ENCODE assay signal across 22 cellular contexts in the genomic region with DNA sequence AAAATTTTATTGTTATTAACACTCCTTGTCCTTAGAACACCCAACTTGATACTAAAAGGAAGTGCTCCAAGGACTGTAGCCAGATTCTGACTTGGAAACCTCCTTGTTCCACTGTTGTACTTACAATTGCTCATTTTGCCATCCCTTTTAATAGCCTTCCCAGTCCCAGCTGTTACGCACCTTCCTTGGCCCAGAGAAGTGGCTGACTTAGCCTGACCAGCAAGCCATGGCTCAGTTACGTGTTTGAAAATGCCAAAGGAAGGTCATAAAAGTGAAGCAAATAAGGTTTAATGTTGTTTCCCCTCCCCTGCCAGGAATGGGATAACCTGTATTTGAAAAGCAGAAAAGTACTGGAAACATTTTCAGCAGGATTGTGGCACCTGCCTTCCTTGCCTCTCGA. TPM values are rescaled to one million over a fixed set of nuclear protein-coding genes. Genes with fewer than 3 reads are reported as not detected.
DNase-seq lines count a peak whose midpoint lies in the region; ATAC-seq, FAIRE-seq and TF ChIP-seq lines count a peak whose summit lies in the region.
"Had no signal": no experiment of that assay in that cellular context is flagged by ENCODE, and none has a peak within 500 bp of the region (broad histone marks: within the 10 kb centered on the region; RNA-seq: fewer than 3 reads in every experiment).

No MANE protein-coding gene starts in this region.

- no peaks in the 10 kb centered on the region for H3K36me3 ChIP-seq in GM23338 (ENCODE audit: insufficient read depth)
- H3K36me3 ChIP-seq in gastrocnemius medialis, result no peaks in the 10 kb centered on the region
- H3K36me3 ChIP-seq in SJCRH30, result no peaks in the 10 kb centered on the region
- H3K36me3 ChIP-seq: BLaER1 treated with 17β-estradiol and CSF1 and Interleukin-3, amounts not matched to agents 10 nM and 100 nM; Peyer's patch had no signal

- H3K9me2 ChIP-seq in GM23338 (ENCODE audit: insufficient read depth), result no peaks in the 10 kb centered on the region

- peaks cover 7% of the 10 kb centered on the region for H3K4me1 ChIP-seq in GM23338 (ENCODE audit: insufficient read depth)
- peaks cover 40 to 48% of the 10 kb centered on the region in 2 donors for H3K4me1 ChIP-seq in gastrocnemius medialis
- peaks cover 23% of the 10 kb centered on the region for H3K4me1 ChIP-seq in SJCRH30
- H3K4me1 ChIP-seq: BLaER1 treated with 17β-estradiol and CSF1 and Interleukin-3, amounts not matched to agents 10 nM and 100 nM; Peyer's patch had no signal

- H3K4me3 ChIP-seq in GM23338, result no peak overlapping the region
- H3K4me3 ChIP-seq in LNCaP clone FGC (ENCODE audit: low read depth, low read length), result no peak overlapping the region
- no peak overlapping the region for H3K4me3 ChIP-seq in gastrocnemius medialis
- H3K4me3 ChIP-seq in SJCRH30, result no peak overlapping the region
- H3K4me3 ChIP-seq: BLaER1 treated with 17β-estradiol and CSF1 and Interleukin-3, amounts not matched to agents 10 nM and 100 nM; Peyer's patch had no signal

- TF ChIP-seq POLR2A in gastrocnemius medialis (IDR thresholded peaks at IDR 0.05), result no peak

- POLR2A ChIA-PET in GM10248 (lab: Yijun Ruan, JAX), result no interaction called here

- peaks cover 3% of the 10 kb centered on the region; the same call in 1 of the 3 replicates for H3K9me3 Mint-ChIP-seq in GM23338
- H3K9me3 Mint-ChIP-seq: IgD-negative memory B cell had no signal

- H3K79me2 ChIP-seq in GM23338 (replicated peaks; ENCODE audit: insufficient read depth), result no peaks in the 10 kb centered on the region

- no peak overlapping the region for H3K27ac ChIP-seq in GM23338 (ENCODE audit: low read depth)
- peak overlapping the region; percentile 49 to 87 (median 67) for H3K27ac ChIP-seq in gastrocnemius medialis
- H3K27ac ChIP-seq in SJCRH30, result no peak overlapping the region
- H3K27ac ChIP-seq: BLaER1 treated with 17β-estradiol and CSF1 and Interleukin-3, amounts not matched to agents 10 nM and 100 nM; Peyer's patch had no signal

- H3K27me3 Mint-ChIP-seq in GM23338 (ENCODE audit: insufficient read depth, low read depth, poor library complexity), result peaks cover 99% of the 10 kb centered on the region

- H3K9me3 ChIP-seq in gastrocnemius medialis, result no peaks in the 10 kb centered on the region
- H3K9me3 ChIP-seq in SJCRH30 (replicated peaks), result no peaks in the 10 kb centered on the region
- H3K9me3 ChIP-seq: BLaER1 treated with 17β-estradiol and CSF1 and Interleukin-3, amounts not matched to agents 10 nM and 100 nM; Peyer's patch had no signal

- TF ChIP-seq CTCF in GM23338 (conservative IDR thresholded peaks at IDR 0.05; ENCODE audit: low read depth in 2 of 2) (no peak), LNCaP clone FGC (IDR thresholded peaks at IDR 0.05; ENCODE audit: control insufficient read depth, extremely low read depth, insufficient read depth) (no peak), gastrocnemius medialis (IDR thresholded peaks at IDR 0.05 in 4 of 5, conservative IDR thresholded peaks at IDR 0.05 in 1 of 5) (no peak), GM10248 (IDR thresholded peaks at IDR 0.05; ENCODE audit: control extremely low read depth, extremely low read depth, low read depth, missing control alignments) (no peak)

- H3K27ac Mint-ChIP-seq in GM23338, result no peak overlapping the region
- H3K27ac Mint-ChIP-seq: CD4-positive, alpha-beta memory T cell; IgD-negative memory B cell had no signal

- H4K20me1 ChIP-seq in GM23338 (replicated peaks; ENCODE audit: insufficient read depth), result peaks cover 23% of the 10 kb centered on the region
- H4K20me1 ChIP-seq: BLaER1 treated with 17β-estradiol and CSF1 and Interleukin-3, amounts not matched to agents 10 nM and 100 nM had no signal

- CTCF ChIA-PET in GM10248 (lab: Yijun Ruan, JAX), result interaction anchor here (0.8 kb wide), 1 partner anchor 19 kb away, joined by 3 read pairs; no protein-coding TSS in a partner anchor

- peaks cover 6% of the 10 kb centered on the region; the same call in 2 of the 3 replicates for H3K4me1 Mint-ChIP-seq in GM23338
- H3K4me1 Mint-ChIP-seq: CD4-positive, alpha-beta memory T cell; IgD-negative memory B cell had no signal

- H3K27me3 ChIP-seq in GM23338 (ENCODE audit: insufficient read depth) (peaks cover 96% of the 10 kb centered on the region), gastrocnemius medialis (no peaks in the 10 kb centered on the region), SJCRH30 (no peaks in the 10 kb centered on the region)
- H3K27me3 ChIP-seq: BLaER1 treated with 17β-estradiol and CSF1 and Interleukin-3, amounts not matched to agents 10 nM and 100 nM; Peyer's patch had no signal

- H3K36me3 Mint-ChIP-seq in GM23338 (ENCODE audit: low read depth), result no peaks in the 10 kb centered on the region
- H3K36me3 Mint-ChIP-seq: CD4-positive, alpha-beta memory T cell had no signal

- H3F3A ChIP-seq in GM23338 (replicated peaks; ENCODE audit: low read depth), result peaks cover under 1% of the 10 kb centered on the region; the same call in 1 of the 2 replicates

- DNase-seq in GM23338 (ENCODE audit: low spot score), result no peak
- DNase-seq in LNCaP clone FGC (ENCODE audit: low read depth), result peak; percentile 52
- peak; percentile 39 for DNase-seq in myocyte (ENCODE audit: low read depth)
- peak in 1 of 2 donors; percentile 52 for DNase-seq in gastrocnemius medialis
- no peak for DNase-seq in AG08396 (ENCODE audit: low spot score)
- no peak for DNase-seq in GM19239 (ENCODE audit: insufficient read length, low spot score)
- no peak for DNase-seq in SJCRH30
- no peak for DNase-seq in GM10248 (ENCODE audit: extremely low spot score)
- DNase-seq: CD4-positive, alpha-beta memory T cell; DMS153; NCI-H1694; NCI-H2081; NCI-H2171; NCI-H524 treated with DMSO at 0.1 percent for 48 hours; NCI-H82; Peyer's patch had no signal

- in situ Hi-C loops in gastrocnemius medialis (cut with MboI; ENCODE audit: low sequenced_read_pairs in 4 of 4), result no loop called here

- ATAC-seq in GM23338 (no peak), gastrocnemius medialis (peak; percentile 33 to 36)

- no peak overlapping the region for H2AFZ ChIP-seq in GM23338

- H3K4me3 Mint-ChIP-seq in GM23338, result no peak overlapping the region
- H3K4me3 Mint-ChIP-seq: CD4-positive, alpha-beta memory T cell; IgD-negative memory B cell had no signal

- H3K4me2 ChIP-seq in GM23338, result no peak overlapping the region
- H3K4me2 ChIP-seq: BLaER1 treated with 17β-estradiol and CSF1 and Interleukin-3, amounts not matched to agents 10 nM and 100 nM had no signal

- no peak for FAIRE-seq in GM19239 (lab: Jason Lieb, UNC)
- FAIRE-seq: G401.6, GM18507, H54 had no signal

- intact Hi-C loops in gastrocnemius medialis (cut with DNase I; ENCODE audit: low total_unique reads), result loop anchor here (5.0 kb wide), 1 partner anchor 708 kb away; the partner anchor contains the start of gene PPP1R3C

TF ChIP-seq in GM23338, 12 proteins besides CTCF, POLR2A, EP300 and RAD21:
- TF ChIP-seq STAT1 (IDR thresholded peaks at IDR 0.05; ENCODE audit: unreplicated experiment) (no peak), EZH2 (IDR thresholded peaks at IDR 0.05; ENCODE audit: low read depth, unreplicated experiment) (peak; percentile 38), ZNF114 (CRISPR knock-in tag; IDR thresholded peaks at IDR 0.05) (no peak), EZH2phosphoT487 (IDR thresholded peaks at IDR 0.05; ENCODE audit: unreplicated experiment) (no peak)
TF ChIP-seq in GM23338: peak in this region for 1.

RNA-seq across cellular contexts. Expression of gene ANKRD1, which starts 3.7 kb away (rescaled TPM):
- total RNA-seq in GM23338 (2014; rRNA removed; shearing (Covaris generic)), result not detected in 2 replicates
- 0.10 TPM in 1 of 2 replicates, not detected in the other for polyA plus RNA-seq in GM23338 (2016; fragmentation: Nextera tagmentation; extraction: Ambion mirVana)
- 970 and 2,203 TPM in 2 replicates for total RNA-seq in myocyte
- polyA plus RNA-seq in myocyte (2012), result 1,024 TPM
- total RNA-seq in gastrocnemius medialis, result 100 to 1,000 TPM in 2 of 4 donors, 10 to 100 TPM in 2; 18.6 to 168 (median 98.5) TPM
- 2.6 and 3.7 TPM in 2 replicates for total RNA-seq in SJCRH30 (2014; rRNA removed; shearing (Covaris generic))
- total RNA-seq: CD4-positive, alpha-beta memory T cell; OCI-LY7; Peyer's patch had no signal
- polyA plus RNA-seq: CD4-positive, alpha-beta memory T cell; IgD-negative memory B cell had no signal

RNA-seq across cellular contexts. Expression of gene RPP30, which starts 52.8 kb away (rescaled TPM):
- 74.1 and 89.7 TPM in 2 replicates for total RNA-seq in GM23338 (2014; rRNA removed; shearing (Covaris generic))
- polyA plus RNA-seq in GM23338 (2016; fragmentation: Nextera tagmentation; extraction: Ambion mirVana), result 139 and 142 TPM in 2 replicates
- 30.9 and 44.1 TPM in 2 replicates for total RNA-seq in myocyte
- polyA plus RNA-seq in myocyte (2012), result 28.6 TPM
- total RNA-seq in gastrocnemius medialis, result 10 to 100 TPM; 20.4 to 44.9 (median 31.3) TPM
- total RNA-seq in SJCRH30 (2014; rRNA removed; shearing (Covaris generic)), result 47.6 and 54.9 TPM in 2 replicates

Comparison
In these comparisons a context has a peak if more than half of its experiments do, and no peak if none do; other contexts are left out.
1. DNase-seq: peak in LNCaP clone FGC (single experiment) and myocyte (single experiment); none in GM23338 (single experiment), AG08396 (single experiment), GM19239 (single experiment), SJCRH30 (0 of 2) and GM10248 (single experiment).
2. H3K27ac ChIP-seq: peak in gastrocnemius medialis (4 of 4); none in GM23338 (single experiment) and SJCRH30 (single experiment).